In the genomic region with DNA sequence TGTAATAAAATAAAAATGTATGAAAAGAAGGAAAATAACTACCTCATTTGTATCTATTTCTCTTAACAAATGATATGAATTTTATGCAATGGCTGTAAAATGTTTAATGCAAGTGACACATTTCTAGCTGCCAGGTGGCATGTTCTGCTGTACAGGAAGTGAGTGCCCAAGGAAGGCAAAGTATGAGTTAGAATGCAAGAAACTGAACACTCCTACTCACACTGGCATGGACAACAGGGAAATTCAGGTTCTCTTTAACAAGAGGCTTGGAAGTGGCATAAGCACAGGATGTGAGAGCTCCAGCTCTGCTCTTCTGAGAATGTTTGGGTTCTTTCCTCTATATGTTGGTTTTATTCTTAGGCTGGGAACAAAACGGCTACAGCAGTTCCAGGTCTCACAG, we compare ENCODE assay signal across 24 cellular contexts. TPM values are rescaled to one million over a fixed set of nuclear protein-coding genes. Genes with fewer than 3 reads are reported as not detected.
"Had no signal": no experiment of that assay in that cellular context is flagged by ENCODE, and none has a peak within 500 bp of the region (broad histone marks: within the 10 kb centered on the region; RNA-seq: fewer than 3 reads in every experiment).

No MANE protein-coding gene starts in this region.

- H3K4me3 ChIP-seq: gastrocnemius medialis, heart left ventricle, hepatocyte, lung, mucosa of descending colon, prostate gland, sigmoid colon, transverse colon, upper lobe of right lung, uterus had no signal

- H3K27ac ChIP-seq: epithelial cell of prostate, gastrocnemius medialis, heart left ventricle, hepatocyte, neutrophil, parathyroid adenoma, prostate gland, sigmoid colon, transverse colon, upper lobe of right lung, uterus had no signal

- H3K27me3 ChIP-seq: gastrocnemius medialis, heart left ventricle, hepatocyte, sigmoid colon, transverse colon, upper lobe of right lung, uterus had no signal

- H2AFZ ChIP-seq: hepatocyte, parathyroid adenoma had no signal

- H3K9me3 ChIP-seq: gastrocnemius medialis, heart left ventricle, mucosa of descending colon, neutrophil, prostate gland, sigmoid colon, transverse colon, upper lobe of right lung, uterus had no signal

- H3K4me1 ChIP-seq: gastrocnemius medialis, parathyroid adenoma, prostate gland had no signal

- H3K79me2 ChIP-seq: hepatocyte, parathyroid adenoma had no signal

- DNase-seq: effector CD8-positive, alpha-beta T cell; endodermal cell; foreskin fibroblast; gastrocnemius medialis; heart left ventricle; left colon; mucosa of descending colon; naive B cell; right cardiac atrium; sigmoid colon; stimulated activated CD4-positive, alpha-beta T cell treated with anti-CD3 and anti-CD28 coated beads, Interleukin-2, amount 100 ng/mL, for 24 hours; stimulated activated CD4-positive, alpha-beta T cell treated with anti-CD3 and anti-CD28 coated beads, Interleukin-4, amount 100 ng/mL, for 24 hours; stimulated activated naive CD8-positive, alpha-beta T cell treated with anti-CD3 and anti-CD28 coated beads, Interleukin-15, Interleukin-2, amounts not matched to agents 100 U/mL and 50 U/mL, for 24 hours; substantia nigra; transverse colon; upper lobe of right lung; uterus had no signal

- H3K4me2 ChIP-seq: hepatocyte had no signal

- H3K36me3 ChIP-seq: gastrocnemius medialis, heart left ventricle, neutrophil, prostate gland, sigmoid colon, transverse colon, upper lobe of right lung, uterus had no signal

RNA-seq across cellular contexts. Expression of a gene that starts 20.4 kb away (rescaled TPM):
- total RNA-seq: natural killer cell treated with Interleukin-12 subunit alpha and Interleukin-12 subunit beta and Interleukin-15 and Interleukin-18, amount 100 ng/mL, for 72 hours had no signal
